Comparison of ENCODE assay signal across 8 cellular contexts in genomic region chr7:29184599-29184998, GRCh38. TPM values are rescaled to one million over a fixed set of nuclear protein-coding genes. Genes with fewer than 3 reads are reported as not detected.
"Had no signal": no experiment of that assay in that cellular context is flagged by ENCODE, and none has a peak within 500 bp of the region (broad histone marks: within the 10 kb centered on the region; RNA-seq: fewer than 3 reads in every experiment).

No MANE protein-coding gene starts in this region.

- ATAC-seq: GM12878 had no signal

- DNase-seq: GDM1, GF-D8 had no signal

- FAIRE-seq: GM12878, GM12891, GM12892, GM18507, GM19239 had no signal

- H3K4me3 ChIP-seq: GM12878 had no signal

RNA-seq across cellular contexts. Expression of gene CHN2, which starts 10.0 kb away (rescaled TPM):
- total RNA-seq: G401 had no signal

RNA-seq across cellular contexts. Expression of gene CPVL, which starts 38.3 kb away (rescaled TPM):
- total RNA-seq: G401 had no signal
- polyA plus RNA-seq: GM12878 had no signal
